Comparison of ENCODE assay signal across 13 cellular contexts in genomic region chr15:62494144-62494543, GRCh38.
DNase-seq lines count a peak whose midpoint lies in the region; ATAC-seq and TF ChIP-seq lines count a peak whose summit lies in the region.
"Had no signal": no experiment of that assay in that cellular context is flagged by ENCODE, and none has a peak within 500 bp of the region (broad histone marks: within the 10 kb centered on the region; RNA-seq: fewer than 3 reads in every experiment).

No MANE protein-coding gene starts in this region.

- H3K27ac Mint-ChIP-seq in GM23338: peak overlapping the region; percentile 44; the same call in 1 of the 2 replicates

- H3K9me3 Mint-ChIP-seq in GM23338: no peaks in the 10 kb centered on the region

- H3K36me3 ChIP-seq in GM23338 (ENCODE audit: insufficient read depth): no peaks in the 10 kb centered on the region
- no peaks in the 10 kb centered on the region for H3K36me3 ChIP-seq in SJCRH30
- no peaks in the 10 kb centered on the region for H3K36me3 ChIP-seq in smooth muscle cell (ENCODE audit: low read depth)
- H3K36me3 ChIP-seq: BLaER1 had no signal

- no peaks in the 10 kb centered on the region for H3K9me3 ChIP-seq in SJCRH30 (replicated peaks)
- H3K9me3 ChIP-seq in smooth muscle cell (replicated peaks; ENCODE audit: low read depth): no peaks in the 10 kb centered on the region
- H3K9me3 ChIP-seq: BLaER1 had no signal

- H3K27me3 ChIP-seq in GM23338 (ENCODE audit: insufficient read depth) (no peaks in the 10 kb centered on the region), SJCRH30 (no peaks in the 10 kb centered on the region), smooth muscle cell (ENCODE audit: low read depth) (no peaks in the 10 kb centered on the region)
- H3K27me3 ChIP-seq: BLaER1 had no signal

- H3K27me3 Mint-ChIP-seq in GM23338 (ENCODE audit: insufficient read depth, low read depth, poor library complexity): no peaks in the 10 kb centered on the region

- H3K4me1 ChIP-seq in GM23338 (ENCODE audit: insufficient read depth): no peaks in the 10 kb centered on the region
- H3K4me1 ChIP-seq in SJCRH30: peaks cover 29% of the 10 kb centered on the region
- H3K4me1 ChIP-seq in smooth muscle cell (ENCODE audit: low read depth): peaks cover 32% of the 10 kb centered on the region
- H3K4me1 ChIP-seq: BLaER1 had no signal

- no peaks in the 10 kb centered on the region for H4K20me1 ChIP-seq in GM23338 (replicated peaks; ENCODE audit: insufficient read depth)
- H4K20me1 ChIP-seq in smooth muscle cell (ENCODE audit: low read depth): no peaks in the 10 kb centered on the region
- H4K20me1 ChIP-seq: BLaER1 had no signal

- H3K4me2 ChIP-seq in GM23338: no peak overlapping the region
- H3K4me2 ChIP-seq in smooth muscle cell: no peak overlapping the region
- H3K4me2 ChIP-seq: BLaER1 had no signal

- intact Hi-C loops in left ventricle myocardium superior (cut with micrococcal nuclease): no loop called here

- H3K27ac ChIP-seq in GM23338 (ENCODE audit: low read depth): no peak overlapping the region
- H3K27ac ChIP-seq in SJCRH30: peak overlapping the region; percentile 34
- peak overlapping the region; percentile 5 for H3K27ac ChIP-seq in smooth muscle cell (ENCODE audit: low read depth)
- H3K27ac ChIP-seq: BLaER1, SK-N-MC had no signal

- H3K79me2 ChIP-seq in GM23338 (replicated peaks; ENCODE audit: insufficient read depth): no peaks in the 10 kb centered on the region
- H3K79me2 ChIP-seq in smooth muscle cell (ENCODE audit: low read depth): no peaks in the 10 kb centered on the region

- TF ChIP-seq CTCF in GM23338 (conservative IDR thresholded peaks at IDR 0.05; ENCODE audit: low read depth in 2 of 2) (no peak), smooth muscle cell (IDR thresholded peaks at IDR 0.05; ENCODE audit: borderline replicate concordance, insufficient read depth, poor library complexity, severe bottlenecking) (no peak)

- H3K4me3 ChIP-seq in GM23338 (no peak overlapping the region), SJCRH30 (no peak overlapping the region), smooth muscle cell (no peak overlapping the region)
- H3K4me3 ChIP-seq: BLaER1, SK-N-MC had no signal

- H2AFZ ChIP-seq in GM23338 (no peak overlapping the region), smooth muscle cell (ENCODE audit: low read depth) (no peak overlapping the region)

- WGBS in smooth muscle cell (ENCODE audit: low lambda C conversion rate): 31% methylated on average over 3 of the region's 3 CpGs

- no peak overlapping the region for H3K9ac ChIP-seq in smooth muscle cell (ENCODE audit: low read depth)
- H3K9ac ChIP-seq: BLaER1 had no signal

- 0 out of 2 replicates have a peak, but pooled peaks cover 4% of the 10 kb centered on the region for H3K9me2 ChIP-seq in GM23338 (ENCODE audit: insufficient read depth)

- DNase-seq in GM23338 (ENCODE audit: low spot score): no peak
- DNase-seq in SJCRH30: peak; percentile 16 to 53
- DNase-seq in left ventricle myocardium superior: no peak
- no peak for DNase-seq in smooth muscle cell (lab: John Stamatoyannopoulos, UW; ENCODE audit: unreplicated experiment)
- DNase-seq in NCI-H1436 (lab: John Stamatoyannopoulos, UW): no peak
- DNase-seq in OCI-M1 (lab: John Stamatoyannopoulos, UW): no peak
- DNase-seq: MM.1S, NCI-H1417, NCI-H2029, RPMI8226 had no signal

- H3K36me3 Mint-ChIP-seq in GM23338 (ENCODE audit: low read depth): no peaks in the 10 kb centered on the region

- H3F3A ChIP-seq in GM23338 (replicated peaks; ENCODE audit: low read depth) (no peaks in the 10 kb centered on the region), smooth muscle cell (ENCODE audit: low read depth) (peaks cover 37% of the 10 kb centered on the region)

- H3K4me3 Mint-ChIP-seq in GM23338: no peak overlapping the region

- H3K4me1 Mint-ChIP-seq in GM23338: peaks cover 10% of the 10 kb centered on the region

- ATAC-seq in GM23338: no peak
- ATAC-seq in left ventricle myocardium superior: peak; percentile 37
- no peak for ATAC-seq in GM19023 (IDR thresholded peaks at IDR 0.05; ENCODE audit: unreplicated experiment)

TF ChIP-seq in GM23338, 12 proteins besides CTCF, POLR2A, EP300 and RAD21 (continues in another document):
- TF ChIP-seq ZNF114 (CRISPR knock-in tag; IDR thresholded peaks at IDR 0.05) (no peak), JUNB (IDR thresholded peaks at IDR 0.05; ENCODE audit: unreplicated experiment) (no peak), POLR2AphosphoS5 (IDR thresholded peaks at IDR 0.05; ENCODE audit: low read depth) (no peak), CREB1 (CRISPR knock-in tag; IDR thresholded peaks at IDR 0.05; ENCODE audit: low read depth) (no peak), ZNF331 (CRISPR knock-in tag; IDR thresholded peaks at IDR 0.05; ENCODE audit: low read depth) (no peak), ZNF462 (CRISPR knock-in tag; IDR thresholded peaks at IDR 0.05) (no peak), EZH2 (IDR thresholded peaks at IDR 0.05; ENCODE audit: low read depth, unreplicated experiment) (no peak), ETS1 (IDR thresholded peaks at IDR 0.05) (no peak), NANOG (IDR thresholded peaks at IDR 0.05; ENCODE audit: borderline replicate concordance) (no peak), EZH2phosphoT487 (IDR thresholded peaks at IDR 0.05; ENCODE audit: unreplicated experiment) (no peak)

Comparison
In these comparisons a context has a peak if more than half of its experiments do, and no peak if none do; other contexts are left out.
1. DNase-seq: peak in SJCRH30 (2 of 2); none in GM23338 (single experiment), left ventricle myocardium superior (single experiment), smooth muscle cell (single experiment), NCI-H1436 (single experiment) and OCI-M1 (single experiment).